Comparison of ENCODE assay signal across 8 cellular contexts in genomic region chr10:90871761-90872647, GRCh38. TPM values are rescaled to one million over a fixed set of nuclear protein-coding genes. Genes with fewer than 3 reads are reported as not detected.
DNase-seq lines count a peak whose midpoint lies in the region; ATAC-seq and TF ChIP-seq lines count a peak whose summit lies in the region.

RPP30 (plus strand) TSS chr10:90871974; CDS start chr10:90871987, 13 bp downstream.

- peak within 1 kb of the TSS; percentile 87 for H3K4me3 ChIP-seq in A673 (ENCODE audit: low read depth, low read length, poor library complexity, severe bottlenecking)

- H3K27ac ChIP-seq in A673 (ENCODE audit: low read depth, low read length, poor library complexity, severe bottlenecking) (peak within 1 kb of the TSS; percentile 66), caudate nucleus (ENCODE audit: low read depth, low read length) (peak within 1 kb of the TSS; percentile 79)

- no TSS peak for BruUV-seq in A673 (replicated peaks; lab: Mats Ljungman, UMichigan)

- POLR2A ChIA-PET in A673 (lab: Charles Lee; ENCODE audit: low non-redundant PET): no interaction called here

- peaks cover 10% of the 10 kb centered on the region for H3K4me1 ChIP-seq in A673 (ENCODE audit: insufficient read depth, low read length, poor library complexity, severe bottlenecking)

- H3K27me3 ChIP-seq in A673 (replicated peaks; ENCODE audit: insufficient read depth, low read depth, low read length, poor library complexity): peaks cover 11% of the 10 kb centered on the region

- no peak for TF ChIP-seq CTCF in A673 (conservative IDR thresholded peaks at IDR 0.05; ENCODE audit: low read depth, low read length)

- intact Hi-C loops in A673 (cut with micrococcal nuclease; ENCODE audit: unreplicated experiment): loop anchor here (2.0 kb wide), 2 partner anchors 121 to 1079 kb away; no protein-coding TSS in a partner anchor

- ATAC-seq in GM18861 (IDR thresholded peaks at IDR 0.05; ENCODE audit: unreplicated experiment): peak; percentile 96
- peak; percentile 96 for ATAC-seq in HG03095 (IDR thresholded peaks at IDR 0.05; ENCODE audit: unreplicated experiment)

- DNase-seq in A673 (ENCODE audit: low spot score) (peak; percentile 87), NCI-H2227 (lab: John Stamatoyannopoulos, UW; ENCODE audit: unreplicated experiment) (peak; percentile 74), caudate nucleus (lab: John Stamatoyannopoulos, UW) (peak; percentile 20 to 92 (median 80)), inferior parietal cortex (ENCODE audit: extremely low spot score) (peak; percentile 92)
- DNase-seq in activated CD4-positive, CD25-positive, alpha-beta regulatory T cell (lab: John Stamatoyannopoulos, UW): peak; percentile 57 to 70 (median 64)
- peak; percentile 80 for DNase-seq in stimulated activated CD4-positive, alpha-beta T cell treated with anti-CD3 and anti-CD28 coated beads, Interleukin-12 subunit alpha, Interleukin-12 subunit beta, amount 100 ng/mL, for 4 hours

- CTCF ChIA-PET in A673 (lab: Charles Lee): no interaction called here

- peaks cover 7% of the 10 kb centered on the region for H3K9me3 ChIP-seq in A673 (ENCODE audit: low read depth, low read length, poor library complexity, severe bottlenecking)

- peaks cover 9% of the 10 kb centered on the region for H3K36me3 ChIP-seq in A673 (ENCODE audit: insufficient read depth, low read length, poor library complexity, severe bottlenecking)

RNA-seq across cellular contexts. Expression of gene RPP30, which starts in this region (rescaled TPM):
- 65.8 and 74.5 TPM in 2 replicates for total RNA-seq in A673 (2021)

Comparison
In these comparisons a context has a peak if more than half of its experiments do, and no peak if none do; other contexts are left out.
1. Peak in every context shown above with its lines: DNase-seq, ATAC-seq, H3K4me3 ChIP-seq and H3K27ac ChIP-seq.